ENCODE assay signal across 1 cellular context in the genomic region with DNA sequence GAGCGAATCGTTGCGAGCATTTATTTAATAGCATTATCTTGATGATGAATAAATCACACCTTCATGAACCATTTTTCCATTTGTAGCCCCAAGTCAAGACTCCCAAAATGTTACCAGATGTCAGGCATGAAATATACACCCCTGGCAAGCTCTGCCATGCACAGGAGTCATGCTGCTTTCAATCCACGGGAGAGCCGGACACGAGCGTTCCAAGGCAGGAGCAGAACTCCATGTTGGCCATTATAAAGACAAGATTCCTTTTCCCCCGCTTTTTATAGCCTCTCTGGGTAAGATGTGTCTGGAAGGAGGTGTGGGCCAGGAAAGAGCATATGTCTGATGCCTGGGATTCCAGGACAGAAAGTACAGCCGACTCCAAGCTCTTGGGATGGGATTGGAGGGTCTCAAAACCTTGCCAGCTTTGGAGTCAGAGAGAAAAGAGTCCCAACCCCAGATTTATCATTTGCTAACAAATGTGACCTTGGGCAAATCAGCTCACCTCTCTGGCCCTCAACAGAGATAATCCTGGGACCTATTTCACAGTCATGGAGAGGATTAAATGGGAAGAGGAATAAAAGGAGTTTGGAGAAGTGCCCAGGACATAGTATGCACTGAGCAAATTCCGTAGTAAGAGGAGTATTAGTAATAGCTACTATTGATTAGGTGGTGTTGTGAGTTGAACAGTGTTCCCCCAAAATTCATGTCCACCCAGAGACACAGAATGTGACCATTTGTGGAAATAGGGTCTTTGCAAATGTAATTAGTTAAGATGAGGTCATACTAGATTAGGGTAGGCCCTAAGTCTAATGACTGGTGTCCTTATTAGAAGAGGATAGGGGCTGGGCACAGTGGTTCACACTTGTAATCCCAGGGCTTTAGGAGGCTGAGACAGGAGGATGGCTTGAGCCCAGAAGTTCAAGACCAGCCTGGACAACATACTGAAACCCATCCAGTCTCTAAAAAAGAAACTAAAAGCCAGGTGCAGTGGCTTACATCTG.
TF ChIP-seq lines count a peak whose summit lies in the region.

No MANE protein-coding gene starts in this region.

TF ChIP-seq in K562, 482 proteins besides CTCF, POLR2A, EP300 and RAD21 (continued from another document):
- TF ChIP-seq, protein P1, sequence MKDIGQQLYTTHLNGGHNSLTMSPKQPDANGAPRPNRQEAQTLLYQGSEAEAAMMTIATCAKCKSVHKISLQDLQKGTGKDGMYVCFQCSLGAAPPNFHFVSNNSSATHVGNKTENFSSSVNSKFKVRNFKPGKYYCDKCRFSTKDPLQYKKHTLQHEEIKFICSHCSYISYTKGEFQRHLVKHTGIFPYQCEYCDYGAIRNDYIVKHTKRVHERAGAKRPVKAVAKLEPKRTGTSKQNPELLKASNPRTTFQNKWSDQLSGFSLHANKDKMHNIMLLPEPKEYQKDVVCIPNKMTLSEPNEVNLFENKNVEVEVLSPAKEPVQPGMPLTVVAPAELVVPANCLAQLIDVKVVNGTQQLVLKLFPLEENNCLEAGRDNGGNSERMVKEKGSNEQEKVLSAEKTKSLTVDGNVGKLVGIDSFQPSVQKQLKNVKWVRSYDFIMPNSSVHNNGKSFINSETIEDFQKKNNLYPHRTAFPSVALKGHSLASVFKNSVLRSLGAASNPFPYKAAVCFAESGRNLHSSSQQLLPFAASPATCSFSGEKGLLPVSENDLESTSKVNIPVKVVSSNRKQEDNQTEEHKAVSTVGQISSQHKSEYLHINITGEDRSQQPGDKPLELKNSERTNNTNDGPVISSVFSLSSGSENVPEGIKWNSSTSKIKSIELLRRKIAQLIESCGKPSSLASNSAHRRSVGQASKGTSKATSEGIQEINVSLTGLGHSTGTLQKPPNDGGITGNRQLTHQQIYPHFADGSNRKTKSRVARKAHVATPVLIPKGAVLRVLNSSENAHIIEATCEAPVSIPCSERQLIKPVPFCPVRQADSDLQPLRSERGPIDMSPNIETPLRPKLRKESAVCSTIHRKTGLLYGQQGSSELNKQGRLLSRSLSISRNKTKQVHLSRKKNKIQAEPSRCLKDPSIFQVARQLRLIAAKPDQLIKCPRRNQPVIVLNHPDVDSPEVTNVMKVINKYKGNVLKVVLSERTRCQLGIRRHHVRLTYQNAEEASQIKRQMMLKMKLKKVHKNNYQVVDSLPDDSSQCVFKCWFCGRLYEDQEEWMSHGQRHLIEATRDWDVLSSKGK (CRISPR knock-in tag; IDR thresholded peaks at IDR 0.05) = no peak
- no peak for TF ChIP-seq ZNF23 (CRISPR knock-in tag; IDR thresholded peaks at IDR 0.05)
- no peak for TF ChIP-seq ZNF263 (CRISPR knock-in tag; IDR thresholded peaks at IDR 0.05; ENCODE audit: borderline replicate concordance)
- no peak for TF ChIP-seq ZNF175 (CRISPR knock-in tag; IDR thresholded peaks at IDR 0.05; ENCODE audit: low read depth)
- no peak for TF ChIP-seq SRSF7 (optimal IDR thresholded peaks at IDR 0.05; ENCODE audit: low read depth, low read length)
- TF ChIP-seq ZNF766 (CRISPR knock-in tag; conservative IDR thresholded peaks at IDR 0.05) = peak; percentile 20; the same call in 1 of the 2 replicates
- TF ChIP-seq RBFOX2 (IDR thresholded peaks at IDR 0.05; ENCODE audit: low read depth, low read length) = no peak
- TF ChIP-seq NR2C2 (CRISPR knock-in tag; IDR thresholded peaks at IDR 0.05) = no peak
- TF ChIP-seq NR2C2 (tag; IDR thresholded peaks at IDR 0.05) = peak; percentile 57; the same call in 1 of the 2 replicates
- TF ChIP-seq ZNF174 (CRISPR knock-in tag; IDR thresholded peaks at IDR 0.05) = no peak
- TF ChIP-seq SAP30 (IDR thresholded peaks at IDR 0.05; ENCODE audit: borderline replicate concordance, insufficient read depth, low read depth, low read length, poor library complexity, severe bottlenecking) = no peak
- TF ChIP-seq FOXJ3 (CRISPR knock-in tag; IDR thresholded peaks at IDR 0.05) = no peak
- TF ChIP-seq, protein P2, sequence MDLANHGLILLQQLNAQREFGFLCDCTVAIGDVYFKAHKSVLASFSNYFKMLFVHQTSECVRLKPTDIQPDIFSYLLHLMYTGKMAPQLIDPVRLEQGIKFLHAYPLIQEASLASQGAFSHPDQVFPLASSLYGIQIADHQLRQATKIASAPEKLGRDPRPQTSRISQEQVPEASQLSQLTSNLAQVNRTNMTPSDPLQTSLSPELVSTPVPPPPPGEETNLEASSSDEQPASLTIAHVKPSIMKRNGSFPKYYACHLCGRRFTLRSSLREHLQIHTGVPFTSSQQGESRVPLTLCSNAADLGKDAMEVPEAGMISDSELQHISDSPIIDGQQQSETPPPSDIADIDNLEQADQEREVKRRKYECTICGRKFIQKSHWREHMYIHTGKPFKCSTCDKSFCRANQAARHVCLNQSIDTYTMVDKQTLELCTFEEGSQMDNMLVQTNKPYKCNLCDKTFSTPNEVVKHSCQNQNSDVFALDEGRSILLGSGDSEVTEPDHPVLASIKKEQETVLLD (IDR thresholded peaks at IDR 0.05) = 0 out of 2 replicates have a peak, but pooled peaks have one; percentile 14
- TF ChIP-seq, protein P3, sequence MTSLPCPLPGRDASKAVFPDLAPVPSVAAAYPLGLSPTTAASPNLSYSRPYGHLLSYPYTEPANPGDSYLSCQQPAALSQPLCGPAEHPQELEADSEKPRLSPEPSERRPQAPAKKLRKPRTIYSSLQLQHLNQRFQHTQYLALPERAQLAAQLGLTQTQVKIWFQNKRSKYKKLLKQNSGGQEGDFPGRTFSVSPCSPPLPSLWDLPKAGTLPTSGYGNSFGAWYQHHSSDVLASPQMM (CRISPR knock-in tag; IDR thresholded peaks at IDR 0.05) = no peak
- no peak for TF ChIP-seq HEY1 (CRISPR knock-in tag; IDR thresholded peaks at IDR 0.05; ENCODE audit: borderline replicate concordance)
- TF ChIP-seq ZNF232 (CRISPR knock-in tag; IDR thresholded peaks at IDR 0.05) = no peak
- no peak for TF ChIP-seq FOXK1 (CRISPR knock-in tag; IDR thresholded peaks at IDR 0.05; ENCODE audit: borderline replicate concordance)
- TF ChIP-seq, protein P4, sequence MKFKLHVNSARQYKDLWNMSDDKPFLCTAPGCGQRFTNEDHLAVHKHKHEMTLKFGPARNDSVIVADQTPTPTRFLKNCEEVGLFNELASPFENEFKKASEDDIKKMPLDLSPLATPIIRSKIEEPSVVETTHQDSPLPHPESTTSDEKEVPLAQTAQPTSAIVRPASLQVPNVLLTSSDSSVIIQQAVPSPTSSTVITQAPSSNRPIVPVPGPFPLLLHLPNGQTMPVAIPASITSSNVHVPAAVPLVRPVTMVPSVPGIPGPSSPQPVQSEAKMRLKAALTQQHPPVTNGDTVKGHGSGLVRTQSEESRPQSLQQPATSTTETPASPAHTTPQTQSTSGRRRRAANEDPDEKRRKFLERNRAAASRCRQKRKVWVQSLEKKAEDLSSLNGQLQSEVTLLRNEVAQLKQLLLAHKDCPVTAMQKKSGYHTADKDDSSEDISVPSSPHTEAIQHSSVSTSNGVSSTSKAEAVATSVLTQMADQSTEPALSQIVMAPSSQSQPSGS (CRISPR knock-in tag; IDR thresholded peaks at IDR 0.05) = no peak
- TF ChIP-seq, protein P5, sequence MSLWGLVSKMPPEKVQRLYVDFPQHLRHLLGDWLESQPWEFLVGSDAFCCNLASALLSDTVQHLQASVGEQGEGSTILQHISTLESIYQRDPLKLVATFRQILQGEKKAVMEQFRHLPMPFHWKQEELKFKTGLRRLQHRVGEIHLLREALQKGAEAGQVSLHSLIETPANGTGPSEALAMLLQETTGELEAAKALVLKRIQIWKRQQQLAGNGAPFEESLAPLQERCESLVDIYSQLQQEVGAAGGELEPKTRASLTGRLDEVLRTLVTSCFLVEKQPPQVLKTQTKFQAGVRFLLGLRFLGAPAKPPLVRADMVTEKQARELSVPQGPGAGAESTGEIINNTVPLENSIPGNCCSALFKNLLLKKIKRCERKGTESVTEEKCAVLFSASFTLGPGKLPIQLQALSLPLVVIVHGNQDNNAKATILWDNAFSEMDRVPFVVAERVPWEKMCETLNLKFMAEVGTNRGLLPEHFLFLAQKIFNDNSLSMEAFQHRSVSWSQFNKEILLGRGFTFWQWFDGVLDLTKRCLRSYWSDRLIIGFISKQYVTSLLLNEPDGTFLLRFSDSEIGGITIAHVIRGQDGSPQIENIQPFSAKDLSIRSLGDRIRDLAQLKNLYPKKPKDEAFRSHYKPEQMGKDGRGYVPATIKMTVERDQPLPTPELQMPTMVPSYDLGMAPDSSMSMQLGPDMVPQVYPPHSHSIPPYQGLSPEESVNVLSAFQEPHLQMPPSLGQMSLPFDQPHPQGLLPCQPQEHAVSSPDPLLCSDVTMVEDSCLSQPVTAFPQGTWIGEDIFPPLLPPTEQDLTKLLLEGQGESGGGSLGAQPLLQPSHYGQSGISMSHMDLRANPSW (CRISPR knock-in tag; IDR thresholded peaks at IDR 0.05) = no peak
- TF ChIP-seq CEBPB (tag; IDR thresholded peaks at IDR 0.05) = no peak
- TF ChIP-seq NR4A1 (CRISPR knock-in tag; IDR thresholded peaks at IDR 0.05) = no peak
- no peak for TF ChIP-seq NR4A1 (tag; IDR thresholded peaks at IDR 0.05)
- no peak for TF ChIP-seq ETV6 (IDR thresholded peaks at IDR 0.05; ENCODE audit: borderline replicate concordance in 1 of 2, low read depth in 2 of 2, low read length in 1 of 2)
- no peak for TF ChIP-seq ETV6 (CRISPR knock-in tag; IDR thresholded peaks at IDR 0.05; ENCODE audit: borderline replicate concordance)
- TF ChIP-seq NFE2 (IDR thresholded peaks at IDR 0.05; ENCODE audit: low read depth) = no peak
- no peak for TF ChIP-seq FOXA1 (IDR thresholded peaks at IDR 0.05; ENCODE audit: borderline replicate concordance)
- TF ChIP-seq IRF2 (CRISPR knock-in tag; IDR thresholded peaks at IDR 0.05) = no peak
- TF ChIP-seq LARP7 (IDR thresholded peaks at IDR 0.05) = no peak
